ENCODE assay signal across 1 cellular context in genomic region chr11:20084921-20085814, GRCh38.
TF ChIP-seq lines count a peak whose summit lies in the region.

No MANE protein-coding gene starts in this region.

TF ChIP-seq in HepG2, 621 proteins besides CTCF, POLR2A, EP300 and RAD21 (continued from another document and continues in another):
- TF ChIP-seq ZNF281 (CRISPR knock-in tag; IDR thresholded peaks at IDR 0.05; ENCODE audit: borderline replicate concordance), result no peak
- TF ChIP-seq KAT7 (CRISPR knock-in tag; IDR thresholded peaks at IDR 0.05; ENCODE audit: borderline replicate concordance), result no peak
- no peak for TF ChIP-seq ZNF850 (CRISPR knock-in tag; conservative IDR thresholded peaks at IDR 0.05)
- TF ChIP-seq MXI1 (IDR thresholded peaks at IDR 0.05; ENCODE audit: borderline replicate concordance, low read depth, low read length), result no peak
- no peak for TF ChIP-seq ZNF543 (CRISPR knock-in tag; IDR thresholded peaks at IDR 0.05)
- TF ChIP-seq MEIS2 (CRISPR knock-in tag; IDR thresholded peaks at IDR 0.05), result peak; percentile 31; the same call in 1 of the 2 replicates
- no peak for TF ChIP-seq RAD51 (IDR thresholded peaks at IDR 0.05; ENCODE audit: borderline replicate concordance)
- TF ChIP-seq ZNF703 (CRISPR knock-in tag; IDR thresholded peaks at IDR 0.05; ENCODE audit: borderline replicate concordance), result no peak
- TF ChIP-seq PREB (CRISPR knock-in tag; IDR thresholded peaks at IDR 0.05), result no peak
- TF ChIP-seq THAP7 (CRISPR knock-in tag; IDR thresholded peaks at IDR 0.05), result 0 out of 2 replicates have a peak, but pooled peaks have one; percentile 39
- TF ChIP-seq SYNCRIP (IDR thresholded peaks at IDR 0.05; ENCODE audit: insufficient read depth, low read depth, low read length), result no peak
- no peak for TF ChIP-seq HNF4G (IDR thresholded peaks at IDR 0.05; ENCODE audit: borderline replicate concordance, low read depth, low read length)
- no peak for TF ChIP-seq HNF4G (CRISPR knock-in tag; IDR thresholded peaks at IDR 0.05; ENCODE audit: borderline replicate concordance, low read depth)
- no peak for TF ChIP-seq PRDM4 (CRISPR knock-in tag; IDR thresholded peaks at IDR 0.05; ENCODE audit: borderline replicate concordance)
- no peak for TF ChIP-seq HOMEZ (CRISPR knock-in tag; IDR thresholded peaks at IDR 0.05; ENCODE audit: low read depth)
- TF ChIP-seq ZNF232 (CRISPR knock-in tag; IDR thresholded peaks at IDR 0.05; ENCODE audit: borderline replicate concordance), result no peak
- no peak for TF ChIP-seq ZNF556 (CRISPR knock-in tag; IDR thresholded peaks at IDR 0.05; ENCODE audit: borderline replicate concordance)
- no peak; the same call in 1 of the 2 replicates for TF ChIP-seq NCOA2 (CRISPR knock-in tag; IDR thresholded peaks at IDR 0.05)
- TF ChIP-seq KMT2A (CRISPR knock-in tag; IDR thresholded peaks at IDR 0.05), result no peak
- TF ChIP-seq POLR2AphosphoS2 (IDR thresholded peaks at IDR 0.05; ENCODE audit: low read depth, low read length), result no peak
- TF ChIP-seq SRF (IDR thresholded peaks at IDR 0.05; ENCODE audit: low read depth, low read length), result no peak
- TF ChIP-seq ZNF709 (CRISPR knock-in tag; IDR thresholded peaks at IDR 0.05), result no peak
- no peak for TF ChIP-seq IKZF4 (CRISPR knock-in tag; IDR thresholded peaks at IDR 0.05; ENCODE audit: borderline replicate concordance, low read depth, not compliant biosample characterization)
- no peak for TF ChIP-seq LRRFIP1 (CRISPR knock-in tag; conservative IDR thresholded peaks at IDR 0.05)
- no peak for TF ChIP-seq KLF15 (CRISPR knock-in tag; IDR thresholded peaks at IDR 0.05; ENCODE audit: borderline replicate concordance)
- no peak for TF ChIP-seq JUN (CRISPR knock-in tag; IDR thresholded peaks at IDR 0.05)
- no peak for TF ChIP-seq ZNF710 (CRISPR knock-in tag; IDR thresholded peaks at IDR 0.05; ENCODE audit: borderline replicate concordance)
- no peak for TF ChIP-seq ZNF224 (CRISPR knock-in tag; IDR thresholded peaks at IDR 0.05)
- TF ChIP-seq ZBTB8A (CRISPR knock-in tag; IDR thresholded peaks at IDR 0.05; ENCODE audit: borderline replicate concordance, low read depth), result no peak
- TF ChIP-seq ARNT (IDR thresholded peaks at IDR 0.05), result no peak
- TF ChIP-seq SP5 (CRISPR knock-in tag; IDR thresholded peaks at IDR 0.05; ENCODE audit: borderline replicate concordance, low read depth), result no peak
- TF ChIP-seq SP2 (CRISPR knock-in tag; IDR thresholded peaks at IDR 0.05), result no peak
- no peak for TF ChIP-seq IKZF1 (IDR thresholded peaks at IDR 0.05)
- no peak for TF ChIP-seq FOXK1 (CRISPR knock-in tag; IDR thresholded peaks at IDR 0.05; ENCODE audit: borderline replicate concordance, low read depth)
- no peak for TF ChIP-seq CENPT (CRISPR knock-in tag; IDR thresholded peaks at IDR 0.05; ENCODE audit: low read depth)
- TF ChIP-seq ZNF619 (CRISPR knock-in tag; IDR thresholded peaks at IDR 0.05), result no peak
- TF ChIP-seq TOPORS (CRISPR knock-in tag; IDR thresholded peaks at IDR 0.05), result no peak
- no peak for TF ChIP-seq NCOA1 (CRISPR knock-in tag; IDR thresholded peaks at IDR 0.05)
- TF ChIP-seq MAFK (conservative IDR thresholded peaks at IDR 0.05 in 1 of 2, IDR thresholded peaks at IDR 0.05 in 1 of 2; ENCODE audit: low read length in 2 of 2), result no peak
- TF ChIP-seq RXRB (CRISPR knock-in tag; IDR thresholded peaks at IDR 0.05; ENCODE audit: borderline replicate concordance), result no peak; the same call in 1 of the 2 replicates
- no peak for TF ChIP-seq ZNF17 (CRISPR knock-in tag; IDR thresholded peaks at IDR 0.05)
- no peak for TF ChIP-seq ISX (CRISPR knock-in tag; conservative IDR thresholded peaks at IDR 0.05)
- TF ChIP-seq ZKSCAN1 (IDR thresholded peaks at IDR 0.05; ENCODE audit: low read length), result no peak
- TF ChIP-seq NFYB (CRISPR knock-in tag; IDR thresholded peaks at IDR 0.05), result no peak
- no peak for TF ChIP-seq THYN1 (CRISPR knock-in tag; IDR thresholded peaks at IDR 0.05; ENCODE audit: borderline replicate concordance, low read depth)
- no peak for TF ChIP-seq GMEB1 (CRISPR knock-in tag; IDR thresholded peaks at IDR 0.05; ENCODE audit: borderline replicate concordance)
- TF ChIP-seq UBTF (CRISPR knock-in tag; IDR thresholded peaks at IDR 0.05), result no peak; the same call in 1 of the 2 replicates
- no peak for TF ChIP-seq NCOA5 (CRISPR knock-in tag; IDR thresholded peaks at IDR 0.05)
- no peak for TF ChIP-seq ZFP90 (CRISPR knock-in tag; IDR thresholded peaks at IDR 0.05; ENCODE audit: borderline replicate concordance)
- TF ChIP-seq ZNF792 (CRISPR knock-in tag; IDR thresholded peaks at IDR 0.05), result 0 out of 2 replicates have a peak, but pooled peaks have one; percentile 40
- TF ChIP-seq ZNF576 (CRISPR knock-in tag; IDR thresholded peaks at IDR 0.05), result no peak
- TF ChIP-seq ZNF546 (CRISPR knock-in tag; conservative IDR thresholded peaks at IDR 0.05), result no peak
- no peak for TF ChIP-seq ARNT2 (CRISPR knock-in tag; IDR thresholded peaks at IDR 0.05; ENCODE audit: low read depth)
